21 cellular contexts compared by ENCODE assay signal in the genomic region with DNA sequence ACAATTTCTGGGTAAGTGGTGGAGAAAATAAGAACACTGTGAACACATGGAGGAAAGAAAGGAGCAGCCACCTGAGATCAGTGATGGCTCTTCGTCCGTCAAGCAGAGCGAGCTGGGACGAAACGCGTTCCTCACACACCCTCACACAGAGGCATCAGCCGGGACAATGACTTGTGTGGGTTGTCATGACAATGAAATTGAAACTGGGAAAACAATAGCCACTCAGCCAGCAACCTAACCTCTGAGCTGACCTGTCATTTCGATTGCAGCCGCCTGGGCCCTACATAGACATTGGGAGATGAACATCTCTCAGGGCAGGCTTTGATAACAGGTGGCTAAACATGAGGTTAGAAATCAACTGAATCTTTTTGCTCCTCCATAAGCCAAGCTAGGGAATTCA. TPM values are rescaled to one million over a fixed set of nuclear protein-coding genes. Genes with fewer than 3 reads are reported as not detected.
DNase-seq lines count a peak whose midpoint lies in the region; ATAC-seq, FAIRE-seq and TF ChIP-seq lines count a peak whose summit lies in the region.
"Had no signal": no experiment of that assay in that cellular context is flagged by ENCODE, and none has a peak within 500 bp of the region (broad histone marks: within the 10 kb centered on the region; RNA-seq: fewer than 3 reads in every experiment).

No MANE protein-coding gene starts in this region.

- peaks cover 2% of the 10 kb centered on the region for H3K9me3 ChIP-seq in mesenchymal stem cell (ENCODE audit: control insufficient read depth, low read length)
- H3K9me3 ChIP-seq: SK-N-SH had no signal

- H3K4me3 ChIP-seq in mesenchymal stem cell (ENCODE audit: insufficient read depth in 1 of 2, low read depth in 1 of 2, low read length in 2 of 2) = no peak overlapping the region

- POLR2A ChIA-PET in WTC11 (lab: Charles Lee) = no interaction called here

- no peak overlapping the region for H3K14ac ChIP-seq in mesenchymal stem cell (ENCODE audit: low read length in 2 of 2)

- no peak overlapping the region for H3K23ac ChIP-seq in mesenchymal stem cell (ENCODE audit: low read length in 2 of 2)

- peak; percentile 46 for DNase-seq in Ammon's horn (ENCODE audit: low spot score)
- DNase-seq in WTC11 (ENCODE audit: low spot score) = no peak
- peak; percentile 94 for DNase-seq in left kidney (ENCODE audit: low read depth, low spot score)
- peak; percentile 38 for DNase-seq in posterior vena cava (ENCODE audit: low spot score)
- DNase-seq in mesenchymal stem cell = no peak
- no peak for DNase-seq in GM12892 (ENCODE audit: insufficient read length)
- no peak for DNase-seq in NCI-H1048 (lab: John Stamatoyannopoulos, UW)
- DNase-seq: DND-41, H7, HFFc6, KG1, NCI-H1930, NCI-H510A treated with DMSO at 0.1 percent for 48 hours, PC-3, RPMI8226, SHP77 treated with DMSO at 0.1 percent for 48 hours, SK-N-SH had no signal

- CTCF ChIA-PET in WTC11 (lab: Charles Lee) = interaction anchor here (0.7 to 4.0 kb wide), 4 partner anchors 21 to 94 kb away, joined by 3 to 14 read pairs (median 6); no protein-coding TSS in a partner anchor

- no peak overlapping the region for H2BK5ac ChIP-seq in mesenchymal stem cell (ENCODE audit: low read depth, low read length, poor library complexity, severe bottlenecking)

- no peak overlapping the region for H4K8ac ChIP-seq in mesenchymal stem cell (ENCODE audit: low read length)

- H4K91ac ChIP-seq in mesenchymal stem cell (ENCODE audit: low read length) = no peak overlapping the region

- intact Hi-C loops in posterior vena cava (cut with DNase I) = no loop called here

- peaks cover 13% of the 10 kb centered on the region for H3K4me1 Mint-ChIP-seq in WTC11
- H3K4me1 Mint-ChIP-seq: CD8-positive, alpha-beta memory T cell had no signal

- no peaks in the 10 kb centered on the region for H3K36me3 ChIP-seq in mesenchymal stem cell (ENCODE audit: control insufficient read depth in 1 of 2, insufficient read depth in 2 of 2, low read depth in 1 of 2, low read length in 2 of 2)

- no peak for FAIRE-seq in GM12892 (lab: Jason Lieb, UNC)
- FAIRE-seq: HepG2 had no signal

- peaks cover 12 to 29% of the 10 kb centered on the region in 2 experiments for H3K27me3 ChIP-seq in mesenchymal stem cell (ENCODE audit: control insufficient read depth in 1 of 2, insufficient read depth in 1 of 2, low read length in 2 of 2)

- H3K9me3 Mint-ChIP-seq in WTC11 = peaks cover 25% of the 10 kb centered on the region

- WGBS in mesenchymal stem cell = 83% methylated on average over 8 of the region's 9 CpGs

- no peak overlapping the region for H2BK12ac ChIP-seq in mesenchymal stem cell (ENCODE audit: low read length in 2 of 2)

- H3K4me3 Mint-ChIP-seq in WTC11 = no peak overlapping the region
- H3K4me3 Mint-ChIP-seq: CD8-positive, alpha-beta memory T cell; HFFc6 had no signal

- peaks cover 25% of the 10 kb centered on the region for H3K27me3 Mint-ChIP-seq in WTC11 (ENCODE audit: low read depth)

- H2BK120ac ChIP-seq in mesenchymal stem cell (ENCODE audit: low read depth, low read length) = no peak overlapping the region

- H3K27ac ChIP-seq in mesenchymal stem cell (ENCODE audit: low read length, poor library complexity, severe bottlenecking) = no peak overlapping the region

- no peak for TF ChIP-seq CTCF in WTC11 (IDR thresholded peaks at IDR 0.05)

- H3K4me2 ChIP-seq in mesenchymal stem cell (ENCODE audit: low read length, poor library complexity, severe bottlenecking) = no peak overlapping the region
- H3K4me2 ChIP-seq: SK-N-SH had no signal

- no peaks in the 10 kb centered on the region for H3K79me1 ChIP-seq in mesenchymal stem cell (replicated peaks; ENCODE audit: low read length, poor library complexity, severe bottlenecking)

- no peak overlapping the region for H2AK5ac ChIP-seq in mesenchymal stem cell (ENCODE audit: low read length, severe bottlenecking)

- no peak overlapping the region for H3K27ac Mint-ChIP-seq in WTC11
- H3K27ac Mint-ChIP-seq: CD8-positive, alpha-beta memory T cell; HFFc6 had no signal

- H3K9ac ChIP-seq in mesenchymal stem cell (ENCODE audit: low read length) = no peak overlapping the region
- H3K9ac ChIP-seq: SK-N-SH had no signal

- H2BK15ac ChIP-seq in mesenchymal stem cell (ENCODE audit: low read depth, poor library complexity, severe bottlenecking) = no peak overlapping the region

- no peaks in the 10 kb centered on the region for H3K4me1 ChIP-seq in mesenchymal stem cell (ENCODE audit: control insufficient read depth, insufficient read depth, low read depth, low read length)

- ATAC-seq in WTC11 = peak; percentile 30; the same call in 1 of the 2 replicates
- ATAC-seq: HepG2, PC-3 had no signal

- H2AFZ ChIP-seq in mesenchymal stem cell (ENCODE audit: low read depth, low read length) = no peak overlapping the region

- H3K36me3 Mint-ChIP-seq in WTC11 = peaks cover 27% of the 10 kb centered on the region

- no peak for TF ChIP-seq POLR2A in GM12892 (IDR thresholded peaks at IDR 0.05; ENCODE audit: low read depth, low read length)

- no peak overlapping the region for H3K4ac ChIP-seq in mesenchymal stem cell (ENCODE audit: low read depth in 1 of 2, low read length in 2 of 2)

- no peak overlapping the region for H3K18ac ChIP-seq in mesenchymal stem cell (ENCODE audit: low read depth in 1 of 2, low read length in 2 of 2)

TF ChIP-seq in WTC11, 78 proteins besides CTCF, POLR2A, EP300 and RAD21 (continues in another document):
- TF ChIP-seq FOXK1 (CRISPR knock-in tag; IDR thresholded peaks at IDR 0.05) = no peak
- TF ChIP-seq, protein P1, sequence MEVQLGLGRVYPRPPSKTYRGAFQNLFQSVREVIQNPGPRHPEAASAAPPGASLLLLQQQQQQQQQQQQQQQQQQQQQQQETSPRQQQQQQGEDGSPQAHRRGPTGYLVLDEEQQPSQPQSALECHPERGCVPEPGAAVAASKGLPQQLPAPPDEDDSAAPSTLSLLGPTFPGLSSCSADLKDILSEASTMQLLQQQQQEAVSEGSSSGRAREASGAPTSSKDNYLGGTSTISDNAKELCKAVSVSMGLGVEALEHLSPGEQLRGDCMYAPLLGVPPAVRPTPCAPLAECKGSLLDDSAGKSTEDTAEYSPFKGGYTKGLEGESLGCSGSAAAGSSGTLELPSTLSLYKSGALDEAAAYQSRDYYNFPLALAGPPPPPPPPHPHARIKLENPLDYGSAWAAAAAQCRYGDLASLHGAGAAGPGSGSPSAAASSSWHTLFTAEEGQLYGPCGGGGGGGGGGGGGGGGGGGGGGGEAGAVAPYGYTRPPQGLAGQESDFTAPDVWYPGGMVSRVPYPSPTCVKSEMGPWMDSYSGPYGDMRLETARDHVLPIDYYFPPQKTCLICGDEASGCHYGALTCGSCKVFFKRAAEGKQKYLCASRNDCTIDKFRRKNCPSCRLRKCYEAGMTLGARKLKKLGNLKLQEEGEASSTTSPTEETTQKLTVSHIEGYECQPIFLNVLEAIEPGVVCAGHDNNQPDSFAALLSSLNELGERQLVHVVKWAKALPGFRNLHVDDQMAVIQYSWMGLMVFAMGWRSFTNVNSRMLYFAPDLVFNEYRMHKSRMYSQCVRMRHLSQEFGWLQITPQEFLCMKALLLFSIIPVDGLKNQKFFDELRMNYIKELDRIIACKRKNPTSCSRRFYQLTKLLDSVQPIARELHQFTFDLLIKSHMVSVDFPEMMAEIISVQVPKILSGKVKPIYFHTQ (CRISPR knock-in tag; IDR thresholded peaks at IDR 0.05) = no peak
- TF ChIP-seq MXD4 (CRISPR knock-in tag; IDR thresholded peaks at IDR 0.05; ENCODE audit: borderline replicate concordance) = no peak
- no peak for TF ChIP-seq SP1 (CRISPR knock-in tag; conservative IDR thresholded peaks at IDR 0.05)
- no peak for TF ChIP-seq ELF4 (CRISPR knock-in tag; IDR thresholded peaks at IDR 0.05; ENCODE audit: low read depth)
- TF ChIP-seq ESRRA (CRISPR knock-in tag; IDR thresholded peaks at IDR 0.05; ENCODE audit: borderline replicate concordance) = no peak
- TF ChIP-seq, protein P2, sequence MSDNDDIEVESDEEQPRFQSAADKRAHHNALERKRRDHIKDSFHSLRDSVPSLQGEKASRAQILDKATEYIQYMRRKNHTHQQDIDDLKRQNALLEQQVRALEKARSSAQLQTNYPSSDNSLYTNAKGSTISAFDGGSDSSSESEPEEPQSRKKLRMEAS (CRISPR knock-in tag; IDR thresholded peaks at IDR 0.05) = no peak
- TF ChIP-seq, protein P3, sequence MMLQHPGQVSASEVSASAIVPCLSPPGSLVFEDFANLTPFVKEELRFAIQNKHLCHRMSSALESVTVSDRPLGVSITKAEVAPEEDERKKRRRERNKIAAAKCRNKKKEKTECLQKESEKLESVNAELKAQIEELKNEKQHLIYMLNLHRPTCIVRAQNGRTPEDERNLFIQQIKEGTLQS (CRISPR knock-in tag; conservative IDR thresholded peaks at IDR 0.05) = no peak
- TF ChIP-seq JAZF1 (CRISPR knock-in tag; IDR thresholded peaks at IDR 0.05) = no peak
- no peak for TF ChIP-seq ZNF121 (CRISPR knock-in tag; IDR thresholded peaks at IDR 0.05)
- TF ChIP-seq ZNF416 (CRISPR knock-in tag; IDR thresholded peaks at IDR 0.05) = no peak
- no peak for TF ChIP-seq HMGA2 (CRISPR knock-in tag; IDR thresholded peaks at IDR 0.05)
- TF ChIP-seq, protein P4, sequence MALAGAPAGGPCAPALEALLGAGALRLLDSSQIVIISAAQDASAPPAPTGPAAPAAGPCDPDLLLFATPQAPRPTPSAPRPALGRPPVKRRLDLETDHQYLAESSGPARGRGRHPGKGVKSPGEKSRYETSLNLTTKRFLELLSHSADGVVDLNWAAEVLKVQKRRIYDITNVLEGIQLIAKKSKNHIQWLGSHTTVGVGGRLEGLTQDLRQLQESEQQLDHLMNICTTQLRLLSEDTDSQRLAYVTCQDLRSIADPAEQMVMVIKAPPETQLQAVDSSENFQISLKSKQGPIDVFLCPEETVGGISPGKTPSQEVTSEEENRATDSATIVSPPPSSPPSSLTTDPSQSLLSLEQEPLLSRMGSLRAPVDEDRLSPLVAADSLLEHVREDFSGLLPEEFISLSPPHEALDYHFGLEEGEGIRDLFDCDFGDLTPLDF (CRISPR knock-in tag; IDR thresholded peaks at IDR 0.05) = no peak
- TF ChIP-seq, protein P5, sequence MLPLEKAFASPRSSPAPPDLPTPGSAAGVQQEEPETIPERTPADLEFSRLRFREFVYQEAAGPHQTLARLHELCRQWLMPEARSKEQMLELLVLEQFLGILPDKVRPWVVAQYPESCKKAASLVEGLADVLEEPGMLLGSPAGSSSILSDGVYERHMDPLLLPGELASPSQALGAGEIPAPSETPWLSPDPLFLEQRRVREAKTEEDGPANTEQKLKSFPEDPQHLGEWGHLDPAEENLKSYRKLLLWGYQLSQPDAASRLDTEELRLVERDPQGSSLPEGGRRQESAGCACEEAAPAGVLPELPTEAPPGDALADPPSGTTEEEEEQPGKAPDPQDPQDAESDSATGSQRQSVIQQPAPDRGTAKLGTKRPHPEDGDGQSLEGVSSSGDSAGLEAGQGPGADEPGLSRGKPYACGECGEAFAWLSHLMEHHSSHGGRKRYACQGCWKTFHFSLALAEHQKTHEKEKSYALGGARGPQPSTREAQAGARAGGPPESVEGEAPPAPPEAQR (CRISPR knock-in tag; IDR thresholded peaks at IDR 0.05) = no peak
- no peak for TF ChIP-seq RELA (CRISPR knock-in tag; IDR thresholded peaks at IDR 0.05; ENCODE audit: borderline replicate concordance)

RNA-seq across cellular contexts. Expression of a gene that starts 51.3 kb away (rescaled TPM):
- total RNA-seq in WTC11 (2021) = 0.11 to 0.39 TPM (median 0.27 TPM) in 3 replicates
- total RNA-seq in posterior vena cava = 1 to 10 TPM; 8.5 to 8.7 TPM
- not detected for polyA plus RNA-seq in mesenchymal stem cell (2013, experiment 1 of 2)
- not detected for polyA plus RNA-seq in mesenchymal stem cell (2013, experiment 2 of 2)
- polyA plus RNA-seq in GM12892 (2012; ENCODE audit: missing spikeins) = 0.95 TPM
- total RNA-seq: A673; CD8-positive, alpha-beta memory T cell; G401 had no signal
- polyA plus RNA-seq: CD8-positive, alpha-beta memory T cell had no signal

Comparison
In these comparisons a context has a peak if more than half of its experiments do, and no peak if none do; other contexts are left out.
1. DNase-seq: peak in Ammon's horn (single experiment), left kidney (single experiment) and posterior vena cava (single experiment); none in WTC11 (single experiment), mesenchymal stem cell (single experiment), GM12892 (single experiment) and NCI-H1048 (single experiment).